12 cellular contexts compared by ENCODE assay signal in genomic region chr9:91211919-91212318, GRCh38.
DNase-seq lines count a peak whose midpoint lies in the region; ATAC-seq and TF ChIP-seq lines count a peak whose summit lies in the region.
"Had no signal": no experiment of that assay in that cellular context is flagged by ENCODE, and none has a peak within 500 bp of the region (broad histone marks: within the 10 kb centered on the region; RNA-seq: fewer than 3 reads in every experiment).

No MANE protein-coding gene starts in this region.

- H3K4me1 Mint-ChIP-seq in central memory CD8-positive, alpha-beta T cell: peaks cover 35% of the 10 kb centered on the region
- peaks cover 7% of the 10 kb centered on the region for H3K4me1 Mint-ChIP-seq in nephron progenitor cell

- ATAC-seq in central memory CD8-positive, alpha-beta T cell (replicated peaks; ENCODE audit: extremely low read depth, poor library complexity, severe bottlenecking): peak; percentile 48
- ATAC-seq in HG03520 (IDR thresholded peaks at IDR 0.05; ENCODE audit: unreplicated experiment): no peak
- ATAC-seq: psoas muscle had no signal

- in situ Hi-C loops in Caki2 (cut with HindIII; ENCODE audit: low pct_unique_long_range_greater_than_20kb, low sequenced_read_pairs): no loop called here

- H3K27me3 ChIP-seq in OCI-LY3 (ENCODE audit: low read depth, low read length) (peaks cover 4% of the 10 kb centered on the region; the same call in 1 of the 2 replicates), WERI-Rb-1 (ENCODE audit: insufficient read depth, low read depth, severe bottlenecking) (no peaks in the 10 kb centered on the region), vagina (no peaks in the 10 kb centered on the region)

- no peaks in the 10 kb centered on the region for H3K27me3 Mint-ChIP-seq in central memory CD8-positive, alpha-beta T cell
- no peaks in the 10 kb centered on the region for H3K27me3 Mint-ChIP-seq in nephron progenitor cell (ENCODE audit: low read depth, poor library complexity)

- TF ChIP-seq POLR2A in vagina (IDR thresholded peaks at IDR 0.05): no peak

- no peaks in the 10 kb centered on the region for H3K79me2 ChIP-seq in OCI-LY3 (ENCODE audit: low read length)

- H3K4me2 ChIP-seq in OCI-LY3 (ENCODE audit: low read length): peak overlapping the region; percentile 49

- DNase-seq in Caki2 (ENCODE audit: low read depth) (peak; percentile 44), nephron progenitor cell (no peak), WERI-Rb-1 (no peak), vagina (ENCODE audit: extremely low spot score in 2 of 2) (no peak), NCI-H82 treated with DMSO at 0.1 percent for 48 hours (lab: John Stamatoyannopoulos, UW; ENCODE audit: unreplicated experiment) (no peak)
- DNase-seq in central memory CD8-positive, alpha-beta T cell (ENCODE audit: low spot score in 2 of 2): no peak
- DNase-seq: NCI-H1105, psoas muscle had no signal

- intact Hi-C loops in vagina (cut with DNase I): no loop called here

- H3K9me3 ChIP-seq in OCI-LY3 (ENCODE audit: insufficient read depth, low read length) (no peaks in the 10 kb centered on the region), WERI-Rb-1 (ENCODE audit: severe bottlenecking) (no peaks in the 10 kb centered on the region), vagina (no peaks in the 10 kb centered on the region)
- H3K9me3 ChIP-seq: psoas muscle had no signal

- peak overlapping the region; percentile 41 for H3K4me3 ChIP-seq in OCI-LY3 (ENCODE audit: low read length)
- no peak overlapping the region for H3K4me3 ChIP-seq in WERI-Rb-1 (ENCODE audit: low read depth, low read length)
- H3K4me3 ChIP-seq in vagina: no peak overlapping the region
- H3K4me3 ChIP-seq: coronary artery, psoas muscle had no signal

- H3K36me3 ChIP-seq in OCI-LY3 (replicated peaks; ENCODE audit: low read depth, low read length) (no peaks in the 10 kb centered on the region), WERI-Rb-1 (no peaks in the 10 kb centered on the region), vagina (no peaks in the 10 kb centered on the region)

- H3K4me3 Mint-ChIP-seq in central memory CD8-positive, alpha-beta T cell: peak overlapping the region; percentile 63
- H3K4me3 Mint-ChIP-seq in nephron progenitor cell: no peak overlapping the region

- H3K4me1 ChIP-seq in OCI-LY3 (ENCODE audit: low read length) (peaks cover 23% of the 10 kb centered on the region), vagina (peaks cover 22% of the 10 kb centered on the region)

- H3K27ac ChIP-seq in OCI-LY3 (ENCODE audit: low read length) (no peak overlapping the region), WERI-Rb-1 (no peak overlapping the region), vagina (no peak overlapping the region)
- H3K27ac ChIP-seq: coronary artery, psoas muscle, RWPE1 had no signal

- H4K20me1 ChIP-seq in OCI-LY3 (ENCODE audit: insufficient read depth, low read length): no peaks in the 10 kb centered on the region

- H3K9me3 Mint-ChIP-seq in central memory CD8-positive, alpha-beta T cell: no peaks in the 10 kb centered on the region
- H3K9me3 Mint-ChIP-seq in nephron progenitor cell: no peaks in the 10 kb centered on the region

- H3K36me3 Mint-ChIP-seq in central memory CD8-positive, alpha-beta T cell (ENCODE audit: insufficient read depth): peaks cover 2% of the 10 kb centered on the region
- H3K36me3 Mint-ChIP-seq in nephron progenitor cell (ENCODE audit: low read depth): peaks cover 5% of the 10 kb centered on the region

- H3K27ac Mint-ChIP-seq in central memory CD8-positive, alpha-beta T cell (ENCODE audit: low read depth): peak overlapping the region; percentile 90
- peak overlapping the region; percentile 69 for H3K27ac Mint-ChIP-seq in nephron progenitor cell

- H2AFZ ChIP-seq in OCI-LY3 (ENCODE audit: low read depth, low read length): no peak overlapping the region; the same call in 1 of the 2 replicates

- TF ChIP-seq CTCF in OCI-LY3 (IDR thresholded peaks at IDR 0.05; ENCODE audit: low read depth, low read length) (no peak), nephron progenitor cell (IDR thresholded peaks at IDR 0.05) (no peak), WERI-Rb-1 (IDR thresholded peaks at IDR 0.05; ENCODE audit: low read depth, low read length) (no peak), vagina (IDR thresholded peaks at IDR 0.05) (no peak)

- no peak overlapping the region for H3K9ac ChIP-seq in OCI-LY3 (ENCODE audit: low read length)
